Comparison of ENCODE assay signal across 23 cellular contexts in the genomic region with DNA sequence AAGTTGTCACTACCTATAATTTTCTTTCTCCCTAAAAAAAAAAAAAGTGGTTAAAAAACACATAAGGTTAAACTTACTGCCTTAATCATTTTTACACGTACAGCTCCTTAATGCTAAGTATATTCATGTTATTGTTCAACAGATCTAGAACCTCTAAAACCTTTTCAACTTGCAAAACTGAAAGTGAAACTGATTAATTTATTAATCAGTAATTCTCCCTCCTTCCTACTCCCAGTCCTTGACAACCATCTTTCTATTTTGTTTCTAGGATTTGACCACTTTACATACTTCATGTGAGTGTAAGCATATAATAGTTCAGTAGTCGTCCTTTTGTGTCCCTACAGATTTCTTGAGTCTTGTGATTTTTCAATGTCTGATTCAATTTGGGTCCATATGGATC.
DNase-seq lines count a peak whose midpoint lies in the region; ATAC-seq, FAIRE-seq and TF ChIP-seq lines count a peak whose summit lies in the region.
"Had no signal": no experiment of that assay in that cellular context is flagged by ENCODE, and none has a peak within 500 bp of the region (broad histone marks: within the 10 kb centered on the region; RNA-seq: fewer than 3 reads in every experiment).

No MANE protein-coding gene starts in this region.

- POLR2A ChIA-PET in HepG2 (lab: Yijun Ruan, JAX), result no interaction called here

- no peaks in the 10 kb centered on the region; a peak in 1 of 5 replicates for H3K27me3 ChIP-seq in HepG2 (ENCODE audit: control insufficient read depth in 1 of 2, insufficient read depth in 2 of 2, low read length in 2 of 2)
- H3K27me3 ChIP-seq in right lobe of liver, result no peaks in the 10 kb centered on the region
- H3K27me3 ChIP-seq: heart right ventricle, testis had no signal

- no peaks in the 10 kb centered on the region for H3K4me1 ChIP-seq in HepG2 (ENCODE audit: insufficient read depth, low read length)
- H3K4me1 ChIP-seq in right lobe of liver, result no peaks in the 10 kb centered on the region
- H3K4me1 ChIP-seq: heart right ventricle, testis had no signal

- WGBS in HepG2 (ENCODE audit: low lambda C conversion rate), result under 1% methylated on average over 2 of the region's 2 CpGs
- WGBS in right lobe of liver (ENCODE audit: insufficient coverage, low coverage, low lambda C conversion rate, missing lambda C conversion rate), result 39% methylated on average over 2 of the region's 2 CpGs

- H3K4me3 Mint-ChIP-seq in T-helper 17 cell, result peak overlapping the region; percentile 28
- H3K4me3 Mint-ChIP-seq: activated CD4-positive, alpha-beta T cell treated with anti-CD3 and anti-CD28 coated beads for 36 hours; CD4-positive, alpha-beta T cell; effector memory CD8-positive, alpha-beta T cell; nephron progenitor cell had no signal

- intact Hi-C loops in HepG2 (cut with micrococcal nuclease; ENCODE audit: unreplicated experiment), result no loop called here
- intact Hi-C loops in right lobe of liver (cut with DNase I), result no loop called here

- no peak overlapping the region for H3K9ac ChIP-seq in HepG2 (ENCODE audit: insufficient read depth, low read depth, low read length)

- ATAC-seq in HepG2, result no peak
- ATAC-seq in right lobe of liver, result no peak
- no peak for ATAC-seq in T-helper 17 cell
- ATAC-seq in HG02763 (IDR thresholded peaks at IDR 0.05; ENCODE audit: unreplicated experiment), result no peak
- no peak for ATAC-seq in HG03520 (IDR thresholded peaks at IDR 0.05; ENCODE audit: unreplicated experiment)
- ATAC-seq: activated CD4-positive, alpha-beta T cell treated with anti-CD3 and anti-CD28 coated beads for 36 hours; effector memory CD8-positive, alpha-beta T cell; heart right ventricle had no signal

- DNase-seq in HepG2 (ENCODE audit: low spot score) (no peak), right lobe of liver (no peak), T-helper 17 cell (no peak), iris pigment epithelial cell (ENCODE audit: low read depth) (peak; percentile 2), cerebellum (ENCODE audit: low spot score) (no peak), NCI-H1105 (lab: John Stamatoyannopoulos, UW) (no peak)
- DNase-seq: activated CD4-positive, alpha-beta T cell treated with anti-CD3 and anti-CD28 coated beads for 36 hours; activated effector memory CD4-positive, alpha-beta T cell treated with Interleukin-2 at 50 U/mL for 16 hours; CD4-positive, alpha-beta T cell; DND-41; effector memory CD8-positive, alpha-beta T cell; heart right ventricle; NCI-H1417; NCI-H2171 treated with DMSO at 0.1 percent for 48 hours; nephron progenitor cell; stimulated activated CD4-positive, alpha-beta T cell treated with anti-CD3 and anti-CD28 coated beads, Interleukin-12 subunit alpha, Interleukin-12 subunit beta, amount 100 ng/mL, for 4 hours; testis had no signal

- H3K27ac ChIP-seq in HepG2 (ENCODE audit: extremely low read length, insufficient read depth, low read length), result no peak overlapping the region
- H3K27ac ChIP-seq in right lobe of liver, result no peak overlapping the region
- H3K27ac ChIP-seq: heart right ventricle, HL-60, testis had no signal

- H2AFZ ChIP-seq in HepG2 (ENCODE audit: low read length), result no peak overlapping the region

- in situ Hi-C loops in HepG2 (cut with HindIII; ENCODE audit: extremely low pct_ligation_motif_present, low pct_unique_long_range_greater_than_20kb), result loop anchor here (25.0 kb wide), 1 partner anchor 91 kb away; no protein-coding TSS in a partner anchor

- no peak for TF ChIP-seq POLR2A in HepG2 (IDR thresholded peaks at IDR 0.05; ENCODE audit: insufficient read depth in 1 of 2, low read depth in 2 of 2, low read length in 2 of 2)
- no peak for TF ChIP-seq POLR2A in right lobe of liver (IDR thresholded peaks at IDR 0.05)

- no peak overlapping the region for H3K27ac Mint-ChIP-seq in T-helper 17 cell
- H3K27ac Mint-ChIP-seq: activated CD4-positive, alpha-beta T cell treated with anti-CD3 and anti-CD28 coated beads for 36 hours; CD4-positive, alpha-beta T cell; effector memory CD8-positive, alpha-beta T cell; nephron progenitor cell; progenitor cell of endocrine pancreas had no signal

- H3K36me3 ChIP-seq in HepG2 (replicated peaks in 1 of 2; ENCODE audit: control insufficient read depth in 1 of 2, insufficient read depth in 2 of 2, low read length in 2 of 2) (no peaks in the 10 kb centered on the region), right lobe of liver (no peaks in the 10 kb centered on the region)
- H3K36me3 ChIP-seq: heart right ventricle had no signal

- peaks cover 2% of the 10 kb centered on the region for H3K4me1 Mint-ChIP-seq in T-helper 17 cell
- H3K4me1 Mint-ChIP-seq: activated CD4-positive, alpha-beta T cell treated with anti-CD3 and anti-CD28 coated beads for 36 hours; nephron progenitor cell had no signal

- TF ChIP-seq CTCF in HepG2 (CRISPR knock-in tag; IDR thresholded peaks at IDR 0.05) (no peak), right lobe of liver (IDR thresholded peaks at IDR 0.05) (no peak)

- no peaks in the 10 kb centered on the region for H3K27me3 Mint-ChIP-seq in T-helper 17 cell
- H3K27me3 Mint-ChIP-seq: activated CD4-positive, alpha-beta T cell treated with anti-CD3 and anti-CD28 coated beads for 36 hours; CD4-positive, alpha-beta T cell; effector memory CD8-positive, alpha-beta T cell; progenitor cell of endocrine pancreas had no signal

- no peak overlapping the region for H3K4me3 ChIP-seq in HepG2 (replicated peaks in 1 of 3; ENCODE audit: insufficient read depth in 1 of 3, low read depth in 2 of 3, low read length in 3 of 3)
- peak overlapping the region in 1 of 3 donors; percentile 21 for H3K4me3 ChIP-seq in right lobe of liver
- H3K4me3 ChIP-seq: heart right ventricle, testis had no signal

- BruUV-seq in HepG2 (replicated peaks; lab: Mats Ljungman, UMichigan), result no TSS peak

- TF ChIP-seq EP300 in HepG2 (IDR thresholded peaks at IDR 0.05; ENCODE audit: low read depth in 2 of 2, low read length in 2 of 2) (no peak), HepG2 (CRISPR knock-in tag; IDR thresholded peaks at IDR 0.05; ENCODE audit: borderline replicate concordance) (no peak)

- CTCF ChIA-PET in HepG2 (lab: Yijun Ruan, JAX; ENCODE audit: low intra/inter-chr PET ratio, low total read pairs), result no interaction called here

- H3K36me3 Mint-ChIP-seq in T-helper 17 cell (ENCODE audit: low read depth), result no peaks in the 10 kb centered on the region

- no peak for TF ChIP-seq RAD21 in HepG2 (CRISPR knock-in tag; IDR thresholded peaks at IDR 0.05)

- H3K9me3 ChIP-seq in HepG2 (ENCODE audit: low read length) (peaks cover 26% of the 10 kb centered on the region; the same call in 1 of the 2 replicates), right lobe of liver (no peaks in the 10 kb centered on the region), T-helper 17 cell (ENCODE audit: control insufficient read depth, low read length, poor library complexity, severe bottlenecking) (no peaks in the 10 kb centered on the region)
- H3K9me3 ChIP-seq: heart right ventricle, testis had no signal

- no peaks in the 10 kb centered on the region for H3K79me2 ChIP-seq in HepG2 (ENCODE audit: insufficient read depth, low read length)

- FAIRE-seq in HepG2 (lab: Jason Lieb, UNC), result peak; percentile 21
- FAIRE-seq: GM18507, islet of Langerhans had no signal

- no peak overlapping the region for H3K4me2 ChIP-seq in HepG2 (ENCODE audit: low read depth, low read length)

- H4K20me1 ChIP-seq in HepG2 (ENCODE audit: insufficient read depth, low read length), result no peaks in the 10 kb centered on the region

TF ChIP-seq in HepG2, 621 proteins besides CTCF, POLR2A, EP300 and RAD21:
- TF ChIP-seq ZNF883 (CRISPR knock-in tag; IDR thresholded peaks at IDR 0.05; ENCODE audit: not compliant biosample characterization), result no peak
TF ChIP-seq in HepG2: peak in this region for 0.
